In the genomic region with DNA sequence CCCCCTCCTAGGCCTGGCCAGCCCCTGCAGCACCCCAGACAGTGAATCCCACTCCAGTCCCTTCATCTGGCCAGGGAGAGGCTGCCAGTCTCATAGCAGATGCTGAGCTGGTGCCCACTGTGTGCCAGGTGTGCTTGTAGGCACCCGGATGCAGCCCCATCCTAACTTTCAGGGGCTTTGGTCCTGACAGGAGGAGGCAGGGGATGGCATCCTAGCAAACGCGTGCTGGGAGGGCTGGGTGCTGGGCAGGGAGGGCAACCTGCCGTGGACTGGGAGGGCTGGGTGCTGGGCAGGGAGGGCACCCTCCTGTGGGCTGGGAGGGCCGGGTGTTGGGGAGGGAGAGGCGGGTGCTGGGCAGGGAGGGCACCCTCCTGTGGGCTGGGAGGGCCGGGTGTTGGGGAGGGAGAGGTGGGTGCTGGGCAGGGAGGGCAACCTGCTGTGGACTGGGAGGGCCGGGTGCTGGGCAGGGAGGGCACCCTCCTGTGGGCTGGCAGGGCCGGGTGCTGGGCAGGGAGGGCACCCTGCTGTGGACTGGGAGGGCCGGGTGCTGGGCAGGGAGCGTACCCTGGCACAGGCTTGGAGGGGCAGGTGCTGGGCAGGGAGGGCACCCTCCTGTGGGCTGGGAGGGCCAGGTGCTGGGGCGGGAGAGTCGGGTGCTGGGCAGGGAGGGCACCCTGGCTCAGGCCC, we compare ENCODE assay signal across 19 cellular contexts. TPM values are rescaled to one million over a fixed set of nuclear protein-coding genes. Genes with fewer than 3 reads are reported as not detected.
A peak's percentile ranks its signal among the peaks of the same experiment; 100 is the strongest.
DNase-seq lines count a peak whose midpoint lies in the region; ATAC-seq and TF ChIP-seq lines count a peak whose summit lies in the region.
"Had no signal": no experiment of that assay in that cellular context is flagged by ENCODE, and none has a peak within 500 bp of the region (broad histone marks: within the 10 kb centered on the region; RNA-seq: fewer than 3 reads in every experiment).

No MANE protein-coding gene starts in this region.

- H2AK5ac ChIP-seq in neuronal stem cell (ENCODE audit: low read depth, low read length): peak overlapping the region; percentile 46

- WGBS in neuronal stem cell (ENCODE audit: extremely low coverage in 2 of 2, insufficient read length in 2 of 2, insufficient replicate concordance in 1 of 2), 2 donors: no CpG with 5 or more reads among the region's 13 CpGs

- no peak overlapping the region for H3K4me3 ChIP-seq in BE2C (ENCODE audit: low read depth, low read length)
- no peak overlapping the region for H3K4me3 ChIP-seq in HEK293 (ENCODE audit: low read depth, low read length)
- H3K4me3 ChIP-seq in neuronal stem cell (ENCODE audit: low read length in 2 of 2): no peak overlapping the region
- no peak overlapping the region for H3K4me3 ChIP-seq in H7 (ENCODE audit: insufficient read depth, low read depth, low read length)
- H3K4me3 ChIP-seq: dorsolateral prefrontal cortex, SJCRH30, tibial artery had no signal

- H2BK15ac ChIP-seq in neuronal stem cell (ENCODE audit: low read length): no peak overlapping the region

- no peak overlapping the region for H4K8ac ChIP-seq in neuronal stem cell (ENCODE audit: low read depth, low read length)

- no peaks in the 10 kb centered on the region for H3K4me1 ChIP-seq in BE2C
- H3K4me1 ChIP-seq in HEK293 (ENCODE audit: control insufficient read depth, insufficient read depth, low read length): no peaks in the 10 kb centered on the region
- H3K4me1 ChIP-seq in neuronal stem cell (ENCODE audit: control insufficient read depth in 2 of 2, insufficient read depth in 1 of 2, low read depth in 1 of 2, low read length in 2 of 2): peaks cover 0 to 10% of the 10 kb centered on the region in 2 donors
- H3K4me1 ChIP-seq: SJCRH30, tibial artery had no signal

- H3K79me1 ChIP-seq in neuronal stem cell (ENCODE audit: low read depth, low read length): peaks cover 1% of the 10 kb centered on the region

- CTCF ChIA-PET in HEK293 (lab: Yijun Ruan, JAX): no interaction called here

- H3K9me3 ChIP-seq in BE2C (no peaks in the 10 kb centered on the region), HEK293 (ENCODE audit: control insufficient read depth, insufficient read depth, low read depth, low read length) (no peaks in the 10 kb centered on the region), neuronal stem cell (replicated peaks in 1 of 2; ENCODE audit: control insufficient read depth in 2 of 2, insufficient read depth in 1 of 2, low read depth in 1 of 2, low read length in 2 of 2) (peaks cover 0 to 2% of the 10 kb centered on the region in 2 donors)
- H3K9me3 ChIP-seq: SJCRH30, tibial artery had no signal

- H3K18ac ChIP-seq in neuronal stem cell (ENCODE audit: low read length): peak overlapping the region; percentile 59

- H2BK5ac ChIP-seq in neuronal stem cell (ENCODE audit: low read length): no peak overlapping the region

- intact Hi-C loops in cardiac septum (cut with DNase I): no loop called here

- no peak overlapping the region for H3K4me2 ChIP-seq in neuronal stem cell (ENCODE audit: insufficient read depth, low read length, poor library complexity, severe bottlenecking)

- ATAC-seq in GM19395 (IDR thresholded peaks at IDR 0.05; ENCODE audit: unreplicated experiment): no peak
- ATAC-seq: PC-3; stimulated activated naive B cell treated with anti-CD40 and anti-IgM and Interleukin-4, amounts not matched to agents 10 μg/mL and 1 μg/mL and 100 μg/mL, for 72 hours had no signal

- H3K4ac ChIP-seq in neuronal stem cell (ENCODE audit: low read length): no peak overlapping the region

- H3K36me3 ChIP-seq in BE2C: no peaks in the 10 kb centered on the region; the same call in 1 of the 2 replicates
- H3K36me3 ChIP-seq in HEK293 (ENCODE audit: control insufficient read depth in 2 of 2, insufficient read depth in 1 of 2, low read length in 2 of 2): peaks cover 0 to 4% of the 10 kb centered on the region in 2 experiments; a peak in 2 of 3 replicates
- peaks cover 0 to 3% of the 10 kb centered on the region in 2 donors for H3K36me3 ChIP-seq in neuronal stem cell (replicated peaks in 1 of 2; ENCODE audit: control insufficient read depth in 2 of 2, insufficient read depth in 2 of 2, low read length in 2 of 2)
- H3K36me3 ChIP-seq in H7 (replicated peaks; ENCODE audit: control insufficient read depth, insufficient read depth, low read length): no peaks in the 10 kb centered on the region; the same call in 1 of the 2 replicates
- H3K36me3 ChIP-seq: SJCRH30 had no signal

- no peak overlapping the region for H2BK120ac ChIP-seq in neuronal stem cell (ENCODE audit: low read depth, low read length)

- DNase-seq in BE2C (peak; percentile 11), cardiac septum (ENCODE audit: low spot score) (peak; percentile 73), neuronal stem cell (ENCODE audit: low spot score) (no peak), COLO829 (ENCODE audit: low spot score) (no peak), H7 (no peak), GF-D8 (lab: John Stamatoyannopoulos, UW) (no peak)
- DNase-seq: activated CD4-positive, alpha-beta T cell treated with anti-CD3 and anti-CD28 coated beads, Interleukin-2, amount 10 ng/mL, durations not matched to agents 24 days and 14 days; amniotic stem cell; central memory CD4-positive, alpha-beta T cell; DND-41; NCI-H1105 treated with DMSO at 0.1 percent for 48 hours; PC-3; SJCRH30; stimulated activated naive B cell treated with anti-CD40 and anti-IgM and Interleukin-4, amounts not matched to agents 10 μg/mL and 1 μg/mL and 100 μg/mL, for 72 hours; T-helper 1 cell had no signal

- POLR2A ChIA-PET in HEK293 (lab: Yijun Ruan, JAX): no interaction called here

- no peak overlapping the region for H4K91ac ChIP-seq in neuronal stem cell (ENCODE audit: low read depth, low read length, poor library complexity)

- no peak overlapping the region for H2AFZ ChIP-seq in neuronal stem cell (ENCODE audit: low read length)

- TF ChIP-seq CTCF in BE2C (IDR thresholded peaks at IDR 0.05; ENCODE audit: low read depth, low read length): no peak
- no peak for TF ChIP-seq CTCF in HEK293 (tag by site-specific recombination; IDR thresholded peaks at IDR 0.05)

- peak overlapping the region; percentile 73 for H2BK12ac ChIP-seq in neuronal stem cell (ENCODE audit: low read length)

- peak overlapping the region; percentile 31 for H3K14ac ChIP-seq in neuronal stem cell (ENCODE audit: low read length)

- H3K27ac ChIP-seq in HEK293 (ENCODE audit: extremely low read depth, low read depth, low read length) (no peak overlapping the region), neuronal stem cell (replicated peaks; ENCODE audit: low read length) (no peak overlapping the region)
- H3K27ac ChIP-seq: dorsolateral prefrontal cortex, SJCRH30, tibial artery had no signal

- H3K23ac ChIP-seq in neuronal stem cell (ENCODE audit: low read depth, low read length, poor library complexity): peak overlapping the region; percentile 2

- no peak overlapping the region for H3K9ac ChIP-seq in neuronal stem cell (ENCODE audit: low read depth, low read length, poor library complexity)

- H3K27me3 ChIP-seq in BE2C (peaks cover 37% of the 10 kb centered on the region), neuronal stem cell (ENCODE audit: control insufficient read depth in 3 of 3, insufficient read depth in 3 of 3, low read depth in 1 of 3, low read length in 3 of 3) (no peaks in the 10 kb centered on the region), H7 (ENCODE audit: control insufficient read depth, insufficient read depth, low read length) (no peaks in the 10 kb centered on the region)
- H3K27me3 ChIP-seq: dorsolateral prefrontal cortex, SJCRH30, tibial artery had no signal

TF ChIP-seq in HEK293, 187 proteins besides CTCF, POLR2A, EP300 and RAD21:
- TF ChIP-seq ZNF600 (tag by site-specific recombination; IDR thresholded peaks at IDR 0.05) (peak; percentile 71; the same call in 1 of the 2 replicates), ZNF148 (tag by site-specific recombination; IDR thresholded peaks at IDR 0.05; ENCODE audit: borderline replicate concordance) (no peak), ZFHX2 (tag by site-specific recombination; conservative IDR thresholded peaks at IDR 0.05) (peak; percentile 30; the same call in 1 of the 2 replicates)

RNA-seq across cellular contexts. Expression of gene SLC19A1, which starts 35.3 kb away (rescaled TPM):
- polyA plus RNA-seq in BE2C (2012; ENCODE audit: insufficient read depth, insufficient read length, low read depth): 63.1 TPM
- 2.7 TPM for total RNA-seq in cardiac septum
- 16.6 TPM for polyA plus RNA-seq in neuronal stem cell (2013, experiment 1 of 2)
- polyA plus RNA-seq in neuronal stem cell (2013, experiment 2 of 2): 16.2 TPM
- 17.9 and 19.6 TPM in 2 replicates for total RNA-seq in H7 (2014; rRNA removed; shearing (Covaris generic))

Comparison
In these comparisons a context has a peak if more than half of its experiments do, and no peak if none do; other contexts are left out.
1. DNase-seq: peak in BE2C (single experiment) and cardiac septum (single experiment); none in neuronal stem cell (single experiment), COLO829 (single experiment), H7 (single experiment) and GF-D8 (single experiment).